In genomic region chr17:27630607-27631408, GRCh38 we compare ENCODE assay signal across 8 cellular contexts. TPM values are rescaled to one million over a fixed set of nuclear protein-coding genes. Genes with fewer than 3 reads are reported as not detected.
DNase-seq lines count a peak whose midpoint lies in the region; ATAC-seq and TF ChIP-seq lines count a peak whose summit lies in the region.

TSS of gene LGALS9 (plus strand) at chr17:27631188. CDS start at chr17:27631266, 78 bp downstream.

- H2AFZ ChIP-seq in Loucy (ENCODE audit: low read length): peak within 1 kb of the TSS; percentile 67

- peaks cover 47% of the 10 kb centered on the region for H3K4me1 Mint-ChIP-seq in activated naive CD4-positive, alpha-beta T cell treated with anti-CD3 and anti-CD28 coated beads for 36 hours (ENCODE audit: low read depth)

- no peaks in the 10 kb centered on the region for H3K27me3 ChIP-seq in Loucy (ENCODE audit: insufficient read depth, low read length, poor library complexity, severe bottlenecking)
- H3K27me3 ChIP-seq in right cardiac atrium (ENCODE audit: control insufficient read depth, insufficient read depth): no peaks in the 10 kb centered on the region

- H3K4me1 ChIP-seq in Loucy (ENCODE audit: insufficient read depth, low read length, poor library complexity, severe bottlenecking): peaks cover 47% of the 10 kb centered on the region
- H3K4me1 ChIP-seq in right cardiac atrium (ENCODE audit: control insufficient read depth, insufficient read depth, low read length): peaks cover 12% of the 10 kb centered on the region

- peak within 1 kb of the TSS; percentile 81 for H3K4me3 Mint-ChIP-seq in activated naive CD4-positive, alpha-beta T cell treated with anti-CD3 and anti-CD28 coated beads for 36 hours

- no peaks in the 10 kb centered on the region for H3K9me3 Mint-ChIP-seq in activated naive CD4-positive, alpha-beta T cell treated with anti-CD3 and anti-CD28 coated beads for 36 hours

- H3K4me3 ChIP-seq in Loucy (ENCODE audit: low read length, poor library complexity, severe bottlenecking): peak within 1 kb of the TSS; percentile 75
- peak within 1 kb of the TSS; percentile 51 for H3K4me3 ChIP-seq in right cardiac atrium (ENCODE audit: low read length)

- H3K36me3 Mint-ChIP-seq in activated naive CD4-positive, alpha-beta T cell treated with anti-CD3 and anti-CD28 coated beads for 36 hours (ENCODE audit: low read depth): peaks cover 15% of the 10 kb centered on the region

- H3K27me3 Mint-ChIP-seq in activated naive CD4-positive, alpha-beta T cell treated with anti-CD3 and anti-CD28 coated beads for 36 hours (ENCODE audit: low read depth): no peaks in the 10 kb centered on the region

- H3K9me3 ChIP-seq in Loucy (ENCODE audit: insufficient read depth, low read depth, low read length) (no peaks in the 10 kb centered on the region), right cardiac atrium (ENCODE audit: control insufficient read depth, low read length) (no peaks in the 10 kb centered on the region)

- CTCF ChIA-PET in activated naive CD4-positive, alpha-beta T cell treated with anti-CD3 and anti-CD28 coated beads for 36 hours (lab: Charles Lee): interaction anchor here (0.9 to 1.8 kb wide), 6 partner anchors 9 to 394 kb away, joined by 3 to 7 read pairs (median 4); no protein-coding TSS in a partner anchor

- H4K20me1 ChIP-seq in Loucy (ENCODE audit: insufficient read depth, low read length, poor library complexity, severe bottlenecking): peaks cover 4% of the 10 kb centered on the region

- intact Hi-C loops in activated naive CD4-positive, alpha-beta T cell treated with anti-CD3 and anti-CD28 coated beads for 36 hours (cut with micrococcal nuclease): loop anchor here (2.0 kb wide), 1 partner anchor 18 kb away; no protein-coding TSS in a partner anchor
- intact Hi-C loops in right cardiac atrium (cut with DNase I): no loop called here

- peak; percentile 55 for ATAC-seq in GM21381 (IDR thresholded peaks at IDR 0.05; ENCODE audit: unreplicated experiment)
- peak; percentile 36 to 62 for ATAC-seq in right cardiac atrium

- no peaks in the 10 kb centered on the region for H3K9me2 ChIP-seq in Loucy (replicated peaks; ENCODE audit: low read depth, low read length)

- H3K79me2 ChIP-seq in Loucy (ENCODE audit: insufficient read depth, low read length): peaks cover 33% of the 10 kb centered on the region

- H3K36me3 ChIP-seq in Loucy (ENCODE audit: insufficient read depth, low read length): no peaks in the 10 kb centered on the region; the same call in 1 of the 2 replicates

- H3K9ac ChIP-seq in Loucy (ENCODE audit: low read depth, low read length, poor library complexity, severe bottlenecking): peak within 1 kb of the TSS; percentile 77

- H3K4me2 ChIP-seq in Loucy (ENCODE audit: low read depth, low read length, poor library complexity, severe bottlenecking): peak within 1 kb of the TSS; percentile 74

- H3F3A ChIP-seq in Loucy (ENCODE audit: low read depth): no peaks in the 10 kb centered on the region

- H3K27ac Mint-ChIP-seq in activated naive CD4-positive, alpha-beta T cell treated with anti-CD3 and anti-CD28 coated beads for 36 hours: peak within 1 kb of the TSS; percentile 80

- 44% methylated on average over 10 of the region's 10 CpGs for WGBS in right cardiac atrium

- no peak for TF ChIP-seq CTCF in Loucy (conservative IDR thresholded peaks at IDR 0.05; ENCODE audit: low read length)

- DNase-seq in Daoy (ENCODE audit: low read depth): peak; percentile 29
- peak; percentile 61 for DNase-seq in activated naive CD4-positive, alpha-beta T cell treated with anti-CD3 and anti-CD28 coated beads for 36 hours
- DNase-seq in right cardiac atrium: peak in 2 of 3 donors; percentile 69 to 72
- peak; percentile 24 for DNase-seq in stimulated activated naive CD4-positive, alpha-beta T cell treated with Interleukin-2 at 50 U/mL for 16 hours (lab: John Stamatoyannopoulos, UW)
- DNase-seq in NCI-H2196 (lab: John Stamatoyannopoulos, UW; ENCODE audit: unreplicated experiment): no peak
- no peak for DNase-seq in NCI-H2227 (lab: John Stamatoyannopoulos, UW; ENCODE audit: unreplicated experiment)

- H3K27ac ChIP-seq in right cardiac atrium (ENCODE audit: low read length): peak within 1 kb of the TSS; percentile 85

RNA-seq across cellular contexts. Expression of gene LGALS9, which starts in this region (rescaled TPM):
- total RNA-seq in Daoy (2014; rRNA removed; shearing (Covaris generic)): 2.2 and 4.1 TPM in 2 replicates
- 10 to 100 TPM; 80.2 to 81.1 TPM for total RNA-seq in activated naive CD4-positive, alpha-beta T cell treated with anti-CD3 and anti-CD28 coated beads for 36 hours
- total RNA-seq in right cardiac atrium: 10 to 100 TPM in 3 of 4 donors, 1 to 10 TPM in 1; 8.9 to 30.5 (median 22.9) TPM
- polyA plus RNA-seq in right cardiac atrium: 13.8 TPM

Comparison
In these comparisons a context has a peak if more than half of its experiments do, and no peak if none do; other contexts are left out.
1. DNase-seq: peak in Daoy (single experiment), activated naive CD4-positive, alpha-beta T cell treated with anti-CD3 and anti-CD28 coated beads for 36 hours (single experiment), right cardiac atrium (2 of 3) and stimulated activated naive CD4-positive, alpha-beta T cell treated with Interleukin-2 at 50 U/mL for 16 hours (single experiment); none in NCI-H2196 (single experiment) and NCI-H2227 (single experiment).